8 cellular contexts compared by ENCODE assay signal in the genomic region with DNA sequence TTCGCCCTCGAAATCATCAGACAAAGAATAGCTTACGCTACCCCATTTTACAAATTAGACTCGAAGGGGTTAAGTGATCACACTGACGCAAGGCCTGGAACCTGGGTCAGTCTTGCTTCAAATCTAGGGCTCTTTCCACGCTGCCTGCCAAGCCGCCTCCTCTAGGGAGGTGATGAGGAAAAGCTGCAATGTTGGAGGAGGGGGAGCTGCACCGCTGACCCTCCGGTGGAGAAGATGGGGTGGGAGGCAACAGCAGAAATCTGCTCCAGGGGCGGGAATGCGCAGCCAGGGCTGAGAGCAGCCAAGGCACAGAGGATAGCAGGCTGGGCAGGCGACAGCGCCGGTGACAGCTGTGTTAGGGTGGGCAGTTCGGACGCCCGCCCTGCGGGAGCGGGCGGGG. TPM values are rescaled to one million over a fixed set of nuclear protein-coding genes. Genes with fewer than 3 reads are reported as not detected.
DNase-seq lines count a peak whose midpoint lies in the region; ATAC-seq, FAIRE-seq and TF ChIP-seq lines count a peak whose summit lies in the region.

No MANE protein-coding gene starts in this region.

- H3K27me3 Mint-ChIP-seq in CD4-positive, CD25-positive, alpha-beta regulatory T cell = no peaks in the 10 kb centered on the region
- peaks cover 4% of the 10 kb centered on the region for H3K27me3 Mint-ChIP-seq in neural progenitor cell (ENCODE audit: insufficient read depth, low read depth)

- peak overlapping the region; percentile 89 to 100 (median 99) for H3K27ac Mint-ChIP-seq in CD4-positive, CD25-positive, alpha-beta regulatory T cell
- peak overlapping the region; percentile 66 for H3K27ac Mint-ChIP-seq in neural progenitor cell

- peaks cover 39% of the 10 kb centered on the region for H3K36me3 ChIP-seq in CD4-positive, CD25-positive, alpha-beta regulatory T cell (ENCODE audit: control insufficient read depth, insufficient read depth, low read length)
- H3K36me3 ChIP-seq in OCI-LY3 (replicated peaks; ENCODE audit: low read depth, low read length) (peaks cover 40% of the 10 kb centered on the region), neural progenitor cell (no peaks in the 10 kb centered on the region)

- TF ChIP-seq CTCF in OCI-LY3 (IDR thresholded peaks at IDR 0.05; ENCODE audit: low read depth, low read length) (no peak), neural progenitor cell (IDR thresholded peaks at IDR 0.05) (no peak)

- peaks cover 0 to 2% (median 0%) of the 10 kb centered on the region in 7 donors for H3K9me3 Mint-ChIP-seq in CD4-positive, CD25-positive, alpha-beta regulatory T cell
- H3K9me3 Mint-ChIP-seq in neural progenitor cell = no peaks in the 10 kb centered on the region

- ATAC-seq in CD4-positive, CD25-positive, alpha-beta regulatory T cell (ENCODE audit: low read depth in 2 of 2) = no peak
- no peak for ATAC-seq in HG03457 (IDR thresholded peaks at IDR 0.05; ENCODE audit: unreplicated experiment)

- H3K4me3 ChIP-seq in CD4-positive, CD25-positive, alpha-beta regulatory T cell (ENCODE audit: low read depth, low read length) = peak overlapping the region; percentile 78
- H3K4me3 ChIP-seq in OCI-LY3 (ENCODE audit: low read length) (peak overlapping the region; percentile 93), neural progenitor cell (peak overlapping the region; percentile 93)

- H4K20me1 ChIP-seq in OCI-LY3 (ENCODE audit: insufficient read depth, low read length) = no peaks in the 10 kb centered on the region
- H4K20me1 ChIP-seq in neural progenitor cell (ENCODE audit: low read depth) = peaks cover 11% of the 10 kb centered on the region

- DNase-seq in CD4-positive, CD25-positive, alpha-beta regulatory T cell = peak in 1 of 3 donors; percentile 20
- peak; percentile 44 to 57 for DNase-seq in erythroblast (lab: John Stamatoyannopoulos, UW)
- no peak for DNase-seq in neural progenitor cell (ENCODE audit: low spot score)
- DNase-seq in mesenteric fat pad (ENCODE audit: low spot score) = no peak
- DNase-seq in SIG-M5 (lab: John Stamatoyannopoulos, UW) = no peak
- DNase-seq in GM19239 (ENCODE audit: insufficient read length, low spot score) = no peak

- FAIRE-seq in GM19239 (lab: Jason Lieb, UNC) = no peak

- H3K36me3 Mint-ChIP-seq in CD4-positive, CD25-positive, alpha-beta regulatory T cell = peaks cover 8% of the 10 kb centered on the region
- no peaks in the 10 kb centered on the region for H3K36me3 Mint-ChIP-seq in neural progenitor cell

- H3K4me1 ChIP-seq in CD4-positive, CD25-positive, alpha-beta regulatory T cell (ENCODE audit: control insufficient read depth, insufficient read depth, low read length, poor library complexity, severe bottlenecking) = peaks cover 38% of the 10 kb centered on the region
- H3K4me1 ChIP-seq in OCI-LY3 (ENCODE audit: low read length) (peaks cover 36% of the 10 kb centered on the region), neural progenitor cell (peaks cover 8% of the 10 kb centered on the region)

- H3K9ac ChIP-seq in OCI-LY3 (ENCODE audit: low read length) (peak overlapping the region; percentile 99), neural progenitor cell (peak overlapping the region; percentile 98)

- peaks cover 11% of the 10 kb centered on the region for H3F3A ChIP-seq in neural progenitor cell (ENCODE audit: low read depth)

- H3K4me1 Mint-ChIP-seq in CD4-positive, CD25-positive, alpha-beta regulatory T cell = peaks cover 7 to 48% (median 23%) of the 10 kb centered on the region in 4 donors
- H3K4me1 Mint-ChIP-seq in neural progenitor cell = peaks cover 21% of the 10 kb centered on the region

- no peaks in the 10 kb centered on the region for H3K27me3 ChIP-seq in CD4-positive, CD25-positive, alpha-beta regulatory T cell (ENCODE audit: control insufficient read depth, insufficient read depth, low read length)
- H3K27me3 ChIP-seq in OCI-LY3 (ENCODE audit: low read depth, low read length) (no peaks in the 10 kb centered on the region), neural progenitor cell (no peaks in the 10 kb centered on the region)

- H3K4me2 ChIP-seq in OCI-LY3 (ENCODE audit: low read length) = peak overlapping the region; percentile 100
- peak overlapping the region; percentile 99 for H3K4me2 ChIP-seq in neural progenitor cell

- H3K79me2 ChIP-seq in OCI-LY3 (ENCODE audit: low read length) (peaks cover 47% of the 10 kb centered on the region), neural progenitor cell (ENCODE audit: low read depth) (peaks cover 21% of the 10 kb centered on the region)

- H3K27ac ChIP-seq in CD4-positive, CD25-positive, alpha-beta regulatory T cell (ENCODE audit: insufficient read depth, low read length, poor library complexity, severe bottlenecking) = peak overlapping the region; percentile 99
- peak overlapping the region; percentile 99 for H3K27ac ChIP-seq in OCI-LY3 (ENCODE audit: low read length)
- no peak overlapping the region for H3K27ac ChIP-seq in neural progenitor cell

- TF ChIP-seq POLR2A in erythroblast (IDR thresholded peaks at IDR 0.05; ENCODE audit: low read length) = no peak

- peak overlapping the region; percentile 96 to 100 (median 98) for H3K4me3 Mint-ChIP-seq in CD4-positive, CD25-positive, alpha-beta regulatory T cell
- peak overlapping the region; percentile 98 for H3K4me3 Mint-ChIP-seq in neural progenitor cell

- no peaks in the 10 kb centered on the region for H3K9me3 ChIP-seq in CD4-positive, CD25-positive, alpha-beta regulatory T cell (ENCODE audit: control insufficient read depth in 2 of 2, low read length in 2 of 2)
- H3K9me3 ChIP-seq in OCI-LY3 (ENCODE audit: insufficient read depth, low read length) = no peaks in the 10 kb centered on the region
- H3K9me3 ChIP-seq in neural progenitor cell (ENCODE audit: low read depth) = no peaks in the 10 kb centered on the region

- H2AFZ ChIP-seq in OCI-LY3 (ENCODE audit: low read depth, low read length) (no peak overlapping the region), neural progenitor cell (replicated peaks) (peak overlapping the region; percentile 98)

RNA-seq across cellular contexts. Expression of gene SYVN1, which starts 0.6 kb away (rescaled TPM):
- total RNA-seq in CD4-positive, CD25-positive, alpha-beta regulatory T cell = 66.3 TPM
- polyA plus RNA-seq in CD4-positive, CD25-positive, alpha-beta regulatory T cell = 10 to 100 TPM in 1 of 4 donors, 1 to 10 TPM in 3; 6.2 to 10.8 (median 7.3) TPM
- total RNA-seq in neural progenitor cell (ENCODE audit: low replicate concordance) (7.2 and 12.0 TPM in 2 replicates), mesenteric fat pad (78.8 TPM)

RNA-seq across cellular contexts. Expression of gene MRPL49, which starts 11.6 kb away (rescaled TPM):
- total RNA-seq in CD4-positive, CD25-positive, alpha-beta regulatory T cell = 47.7 TPM
- 100 to 1,000 TPM; 104 to 125 (median 111) TPM for polyA plus RNA-seq in CD4-positive, CD25-positive, alpha-beta regulatory T cell
- total RNA-seq in neural progenitor cell (ENCODE audit: low replicate concordance) (38.3 and 57.5 TPM in 2 replicates), mesenteric fat pad (26.1 TPM)

RNA-seq across cellular contexts. Expression of gene FAU, which starts 11.8 kb away (rescaled TPM):
- total RNA-seq in CD4-positive, CD25-positive, alpha-beta regulatory T cell = 1,172 TPM
- polyA plus RNA-seq in CD4-positive, CD25-positive, alpha-beta regulatory T cell = 1,000 to 10,000 TPM; 1,003 to 1,125 (median 1,056) TPM
- total RNA-seq in neural progenitor cell (ENCODE audit: low replicate concordance) (227 and 288 TPM in 2 replicates), mesenteric fat pad (617 TPM)

RNA-seq across cellular contexts. Expression of gene ZNHIT2, which starts 16.2 kb away (rescaled TPM):
- total RNA-seq in CD4-positive, CD25-positive, alpha-beta regulatory T cell = 6.0 TPM
- polyA plus RNA-seq in CD4-positive, CD25-positive, alpha-beta regulatory T cell = 10 to 100 TPM; 20.1 to 29.0 (median 22.7) TPM
- 1.5 and 8.1 TPM in 2 replicates for total RNA-seq in neural progenitor cell (ENCODE audit: low replicate concordance)
- total RNA-seq in mesenteric fat pad = 11.5 TPM

RNA-seq across cellular contexts. Expression of gene TM7SF2, which starts 22.1 kb away (rescaled TPM):
- 20.2 TPM for total RNA-seq in CD4-positive, CD25-positive, alpha-beta regulatory T cell
- polyA plus RNA-seq in CD4-positive, CD25-positive, alpha-beta regulatory T cell = 10 to 100 TPM in 2 of 4 donors, 1 to 10 TPM in 2; 8.0 to 11.1 (median 9.4) TPM
- 36.1 and 109 TPM in 2 replicates for total RNA-seq in neural progenitor cell (ENCODE audit: low replicate concordance)
- total RNA-seq in mesenteric fat pad = 22.1 TPM

Comparison
In these comparisons a context has a peak if more than half of its experiments do, and no peak if none do; other contexts are left out.
1. DNase-seq: peak in erythroblast (2 of 2); none in neural progenitor cell (single experiment), mesenteric fat pad (single experiment), SIG-M5 (single experiment) and GM19239 (single experiment).
2. Peak in every context shown above with its lines, with median percentiles within 50 percentile points of each other: H3K4me3 ChIP-seq.